ENCODE assay signal across 8 cellular contexts in the genomic region with DNA sequence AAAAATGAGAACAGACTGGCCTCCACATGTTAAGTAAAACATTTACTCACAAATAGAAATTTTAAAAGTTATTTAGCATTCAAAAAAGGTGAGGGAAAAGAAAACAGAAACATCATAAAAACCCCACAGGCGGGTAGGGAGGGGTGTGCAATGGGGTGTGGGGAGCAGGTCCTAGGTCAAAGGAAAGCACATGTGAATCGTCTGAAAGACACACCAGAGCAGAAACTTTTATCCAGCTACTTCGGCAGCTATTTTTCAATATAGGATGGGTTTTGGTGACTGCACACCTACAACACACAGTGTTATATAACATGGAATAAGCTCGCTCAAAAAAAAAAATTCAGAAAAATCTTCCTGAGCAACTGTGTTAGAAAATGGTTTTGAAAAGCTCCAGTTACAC. TPM values are rescaled to one million over a fixed set of nuclear protein-coding genes. Genes with fewer than 3 reads are reported as not detected.
DNase-seq lines count a peak whose midpoint lies in the region; ATAC-seq and TF ChIP-seq lines count a peak whose summit lies in the region.

No MANE protein-coding gene starts in this region.

- peak overlapping the region; percentile 96 for H3K4me3 Mint-ChIP-seq in activated naive CD8-positive, alpha-beta T cell treated with anti-CD3 and anti-CD28 coated beads, Interleukin-2, amount 10 ng/mL, durations not matched to agents 7 days and 5 days

- WGBS in heart right ventricle, 2 donors, result 2% methylated on average over 4 of the region's 4 CpGs

- peaks cover 0 to 8% (median 0%) of the 10 kb centered on the region in 9 donors for H3K36me3 ChIP-seq in heart right ventricle
- H3K36me3 ChIP-seq in kidney epithelial cell (ENCODE audit: control insufficient read depth, insufficient read depth, low read length), result peaks cover 1% of the 10 kb centered on the region
- no peaks in the 10 kb centered on the region for H3K36me3 ChIP-seq in thoracic aorta

- H3K27ac Mint-ChIP-seq in activated naive CD8-positive, alpha-beta T cell treated with anti-CD3 and anti-CD28 coated beads, Interleukin-2, amount 10 ng/mL, durations not matched to agents 7 days and 5 days, result peak overlapping the region; percentile 97

- H3K9me3 Mint-ChIP-seq in activated naive CD8-positive, alpha-beta T cell treated with anti-CD3 and anti-CD28 coated beads, Interleukin-2, amount 10 ng/mL, durations not matched to agents 7 days and 5 days, result peaks cover 2% of the 10 kb centered on the region

- H3K36me3 Mint-ChIP-seq in activated naive CD8-positive, alpha-beta T cell treated with anti-CD3 and anti-CD28 coated beads, Interleukin-2, amount 10 ng/mL, durations not matched to agents 7 days and 5 days, result peaks cover 9% of the 10 kb centered on the region

- intact Hi-C loops in heart right ventricle (cut with DNase I), result loop anchor here in 2 of 10 donors (5.0 to 10.0 kb wide), 2 partner anchors 304 to 306 kb away; a partner anchor contains a TSS
- intact Hi-C loops in cardiac septum (cut with DNase I), result loop anchor here (5.0 to 10.0 kb wide), 3 partner anchors 81 to 756 kb away; a partner anchor contains a TSS

- H3K4me3 ChIP-seq in heart right ventricle (peak overlapping the region; percentile 51 to 89 (median 80)), kidney epithelial cell (ENCODE audit: low read depth, low read length) (peak overlapping the region; percentile 69), thoracic aorta (peak overlapping the region; percentile 93)

- peaks cover 21% of the 10 kb centered on the region for H3K4me1 Mint-ChIP-seq in activated naive CD8-positive, alpha-beta T cell treated with anti-CD3 and anti-CD28 coated beads, Interleukin-2, amount 10 ng/mL, durations not matched to agents 7 days and 5 days

- H3K27ac ChIP-seq in heart right ventricle (peak overlapping the region; percentile 92 to 99 (median 97)), thoracic aorta (peak overlapping the region; percentile 93 to 97)

- ATAC-seq in heart right ventricle (no peak), thoracic aorta (ENCODE audit: insufficient number of reproducible peaks, low FRiP score, low read depth) (no peak), HG03439 (IDR thresholded peaks at IDR 0.05; ENCODE audit: unreplicated experiment) (no peak)
- no peak for ATAC-seq in activated naive CD8-positive, alpha-beta T cell treated with anti-CD3 and anti-CD28 coated beads, Interleukin-2, amount 10 ng/mL, durations not matched to agents 7 days and 5 days (ENCODE audit: low read depth)

- POLR2A ChIA-PET in activated naive CD8-positive, alpha-beta T cell treated with anti-CD3 and anti-CD28 coated beads, Interleukin-2, amount 10 ng/mL, durations not matched to agents 7 days and 5 days (lab: Charles Lee), result interaction anchor here (1.2 to 3.9 kb wide), 3 partner anchors 60 to 440 kb away, joined by 3 to 42 read pairs (median 12); a partner anchor contains a TSS

- TF ChIP-seq CTCF in heart right ventricle (IDR thresholded peaks at IDR 0.05) (no peak), kidney epithelial cell (IDR thresholded peaks at IDR 0.05; ENCODE audit: insufficient read depth, low read length, poor library complexity, severe bottlenecking) (no peak), thoracic aorta (IDR thresholded peaks at IDR 0.05) (no peak)

- H3K4me1 ChIP-seq in heart right ventricle, result peaks cover 4 to 47% (median 38%) of the 10 kb centered on the region in 9 donors
- H3K4me1 ChIP-seq in thoracic aorta (ENCODE audit: control insufficient read depth in 1 of 2, low read depth in 2 of 2), result peaks cover 18 to 42% of the 10 kb centered on the region in 2 donors

- H3K27me3 ChIP-seq in heart right ventricle (no peaks in the 10 kb centered on the region), kidney epithelial cell (ENCODE audit: control insufficient read depth, insufficient read depth, low read length) (no peaks in the 10 kb centered on the region), thoracic aorta (replicated peaks; ENCODE audit: insufficient read depth) (no peaks in the 10 kb centered on the region)

- DNase-seq in heart right ventricle (no peak), cardiac septum (ENCODE audit: low spot score) (no peak), kidney epithelial cell (ENCODE audit: low read depth) (no peak), thoracic aorta (ENCODE audit: low spot score) (no peak), NCI-H446 treated with DMSO at 0.1 percent for 48 hours (lab: John Stamatoyannopoulos, UW) (no peak), NCI-H446 (lab: John Stamatoyannopoulos, UW) (no peak)
- no peak for DNase-seq in activated naive CD8-positive, alpha-beta T cell treated with anti-CD3 and anti-CD28 coated beads, Interleukin-2, amount 10 ng/mL, durations not matched to agents 7 days and 5 days

- H3K9me3 ChIP-seq in heart right ventricle (no peaks in the 10 kb centered on the region), thoracic aorta (no peaks in the 10 kb centered on the region)

- H3K27me3 Mint-ChIP-seq in activated naive CD8-positive, alpha-beta T cell treated with anti-CD3 and anti-CD28 coated beads, Interleukin-2, amount 10 ng/mL, durations not matched to agents 7 days and 5 days, result no peaks in the 10 kb centered on the region

RNA-seq across cellular contexts. Expression of a gene that starts 1.6 kb away (rescaled TPM):
- 10 to 100 TPM; 22.5 to 36.7 (median 26.9) TPM for total RNA-seq in heart right ventricle
- 10 to 100 TPM in 1 of 2 donors, 1 to 10 TPM in 1; 9.3 to 13.2 TPM for polyA plus RNA-seq in heart right ventricle
- 26.7 TPM for total RNA-seq in cardiac septum
- total RNA-seq in activated naive CD8-positive, alpha-beta T cell treated with anti-CD3 and anti-CD28 coated beads, Interleukin-2, amount 10 ng/mL, durations not matched to agents 7 days and 5 days, result 10 to 100 TPM; 43.4 to 43.9 TPM
- total RNA-seq in kidney epithelial cell, result 28.1 and 33.7 TPM in 2 replicates
- total RNA-seq in thoracic aorta, result 10 to 100 TPM; 46.7 to 57.2 TPM
